Comparison of ENCODE assay signal across 1 cellular context in genomic region chr2:164691346-164691887, GRCh38.
TF ChIP-seq lines count a peak whose summit lies in the region.

No MANE protein-coding gene starts in this region.

TF ChIP-seq in SK-N-SH, 30 proteins besides CTCF, POLR2A, EP300 and RAD21 (continued from another document):
- TF ChIP-seq TAF1 (IDR thresholded peaks at IDR 0.05; ENCODE audit: borderline replicate concordance, low read depth, low read length) (no peak), USF1 (IDR thresholded peaks at IDR 0.05; ENCODE audit: borderline replicate concordance, low read depth) (no peak), GATA2 (CRISPR knock-in tag; IDR thresholded peaks at IDR 0.05) (no peak), MEF2A (IDR thresholded peaks at IDR 0.05; ENCODE audit: borderline replicate concordance, low read depth) (no peak), REST (IDR thresholded peaks at IDR 0.05; ENCODE audit: low read depth, low read length) (no peak), NRF1 (IDR thresholded peaks at IDR 0.05; ENCODE audit: low read depth, low read length) (no peak), SMC3 (IDR thresholded peaks at IDR 0.05; ENCODE audit: low read depth, low read length) (no peak), NFIC (IDR thresholded peaks at IDR 0.05; ENCODE audit: borderline replicate concordance) (0 out of 2 replicates have a peak, but pooled peaks have one; percentile 30), FOXM1 (IDR thresholded peaks at IDR 0.05; ENCODE audit: low read depth) (no peak), USF2 (IDR thresholded peaks at IDR 0.05; ENCODE audit: borderline replicate concordance, low read depth, low read length) (no peak), ELF1 (IDR thresholded peaks at IDR 0.05) (no peak), RFX5 (IDR thresholded peaks at IDR 0.05; ENCODE audit: low read length) (no peak), RXRA (IDR thresholded peaks at IDR 0.05; ENCODE audit: borderline replicate concordance, low read depth) (no peak), FOXJ3 (CRISPR knock-in tag; IDR thresholded peaks at IDR 0.05) (no peak), ZBTB33 (IDR thresholded peaks at IDR 0.05; ENCODE audit: borderline replicate concordance, low read depth) (no peak), MAX (IDR thresholded peaks at IDR 0.05; ENCODE audit: low read depth) (no peak), TCF12 (IDR thresholded peaks at IDR 0.05) (peak; percentile 81), SIN3A (IDR thresholded peaks at IDR 0.05; ENCODE audit: borderline replicate concordance, low read depth, low read length) (no peak), MXI1 (IDR thresholded peaks at IDR 0.05; ENCODE audit: low read depth, low read length) (no peak)
